In the genomic region with DNA sequence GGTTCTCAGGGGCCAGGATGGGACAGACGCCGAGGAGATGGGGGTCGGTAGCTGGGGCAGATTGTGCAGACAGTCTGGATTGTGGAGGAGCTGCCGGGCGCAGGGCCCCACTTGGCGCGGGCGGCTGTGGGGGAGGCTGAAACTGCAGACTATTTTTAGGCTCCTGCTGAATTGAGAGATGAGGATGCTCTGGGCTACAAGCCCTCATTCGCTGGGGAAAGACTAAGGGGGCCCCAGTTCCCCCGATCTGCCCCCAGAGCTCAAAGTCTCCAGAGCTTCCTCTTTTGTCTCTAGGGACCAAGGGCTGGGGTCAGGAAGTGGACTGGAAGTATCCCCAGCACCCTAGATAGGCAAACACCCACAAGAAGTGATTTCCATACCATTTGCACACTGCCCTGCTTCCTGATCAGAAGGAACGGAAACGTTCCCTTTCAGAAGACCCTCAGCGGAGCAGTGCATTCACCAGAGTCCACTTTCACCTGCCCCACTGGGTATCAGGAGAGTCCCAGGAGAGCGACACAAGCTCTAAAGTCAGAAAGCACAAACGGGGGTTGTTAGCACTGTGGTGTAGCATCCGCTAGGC, we compare ENCODE assay signal across 11 cellular contexts. TPM values are rescaled to one million over a fixed set of nuclear protein-coding genes. Genes with fewer than 3 reads are reported as not detected.
DNase-seq lines count a peak whose midpoint lies in the region; ATAC-seq lines count a peak whose summit lies in the region.
"Had no signal": no experiment of that assay in that cellular context is flagged by ENCODE, and none has a peak within 500 bp of the region (broad histone marks: within the 10 kb centered on the region; RNA-seq: fewer than 3 reads in every experiment).

No MANE protein-coding gene starts in this region.

- DNase-seq in CD4-positive, CD25-positive, alpha-beta regulatory T cell = no peak
- DNase-seq in adipocyte (ENCODE audit: low read depth) (no peak), NCI-H1092 treated with DMSO at 0.1 percent for 48 hours (lab: John Stamatoyannopoulos, UW) (no peak), epidermal melanocyte (ENCODE audit: insufficient read length, low spot score) (no peak), NCI-H2196 (lab: John Stamatoyannopoulos, UW; ENCODE audit: unreplicated experiment) (no peak)
- DNase-seq: body of pancreas, kidney glomerular epithelial cell, NCI-H345 had no signal

- H3K27me3 Mint-ChIP-seq in CD4-positive, CD25-positive, alpha-beta regulatory T cell = no peaks in the 10 kb centered on the region

- peaks cover 47% of the 10 kb centered on the region for H3K4me1 ChIP-seq in CD4-positive, CD25-positive, alpha-beta regulatory T cell (ENCODE audit: control insufficient read depth, insufficient read depth, low read length, poor library complexity, severe bottlenecking)
- H3K4me1 ChIP-seq in adipocyte (ENCODE audit: control insufficient read depth, insufficient read depth, low read length) = peaks cover 63% of the 10 kb centered on the region
- H3K4me1 ChIP-seq: body of pancreas had no signal

- no peaks in the 10 kb centered on the region for H3K36me3 ChIP-seq in CD4-positive, CD25-positive, alpha-beta regulatory T cell (ENCODE audit: control insufficient read depth, insufficient read depth, low read length)
- no peaks in the 10 kb centered on the region for H3K36me3 ChIP-seq in adipocyte (ENCODE audit: control insufficient read depth, insufficient read depth, low read length, severe bottlenecking)

- H3K9ac ChIP-seq in adipocyte (ENCODE audit: low read length) = peak overlapping the region; percentile 42

- peak overlapping the region; percentile 65 to 86 (median 81) for H3K27ac Mint-ChIP-seq in CD4-positive, CD25-positive, alpha-beta regulatory T cell

- H3K9me3 ChIP-seq in CD4-positive, CD25-positive, alpha-beta regulatory T cell (ENCODE audit: control insufficient read depth in 2 of 2, low read length in 2 of 2) = no peaks in the 10 kb centered on the region
- H3K9me3 ChIP-seq in adipocyte (ENCODE audit: control insufficient read depth, low read length) = no peaks in the 10 kb centered on the region
- H3K9me3 ChIP-seq: body of pancreas had no signal

- H3K4me1 Mint-ChIP-seq in CD4-positive, CD25-positive, alpha-beta regulatory T cell = peaks cover 5 to 50% (median 37%) of the 10 kb centered on the region in 4 donors

- no peak overlapping the region for H3K4me3 Mint-ChIP-seq in CD4-positive, CD25-positive, alpha-beta regulatory T cell

- H3K9me3 Mint-ChIP-seq in CD4-positive, CD25-positive, alpha-beta regulatory T cell = peaks cover 0 to 2% (median 0%) of the 10 kb centered on the region in 7 donors

- no peak for ATAC-seq in CD4-positive, CD25-positive, alpha-beta regulatory T cell (ENCODE audit: low read depth in 2 of 2)
- ATAC-seq in GM19043 (IDR thresholded peaks at IDR 0.05; ENCODE audit: low read depth, unreplicated experiment) (peak; percentile 41), HG03432 (IDR thresholded peaks at IDR 0.05; ENCODE audit: unreplicated experiment) (peak; percentile 36), GM18519 (IDR thresholded peaks at IDR 0.05; ENCODE audit: low FRiP score, unreplicated experiment) (no peak)
- ATAC-seq: body of pancreas had no signal

- no peak overlapping the region for H3K4me3 ChIP-seq in CD4-positive, CD25-positive, alpha-beta regulatory T cell (ENCODE audit: low read depth, low read length)
- H3K4me3 ChIP-seq in adipocyte (ENCODE audit: low read length) = no peak overlapping the region
- H3K4me3 ChIP-seq: body of pancreas had no signal

- H3K27ac ChIP-seq in CD4-positive, CD25-positive, alpha-beta regulatory T cell (ENCODE audit: insufficient read depth, low read length, poor library complexity, severe bottlenecking) = no peak overlapping the region
- H3K27ac ChIP-seq: body of pancreas had no signal

- no peaks in the 10 kb centered on the region for H3K27me3 ChIP-seq in CD4-positive, CD25-positive, alpha-beta regulatory T cell (ENCODE audit: control insufficient read depth, insufficient read depth, low read length)
- H3K27me3 ChIP-seq in adipocyte (replicated peaks; ENCODE audit: control insufficient read depth, insufficient read depth, low read length) = no peaks in the 10 kb centered on the region
- H3K27me3 ChIP-seq: body of pancreas had no signal

- no peaks in the 10 kb centered on the region for H3K36me3 Mint-ChIP-seq in CD4-positive, CD25-positive, alpha-beta regulatory T cell

RNA-seq across cellular contexts. Expression of a gene that starts 29.7 kb away (rescaled TPM):
- total RNA-seq in CD4-positive, CD25-positive, alpha-beta regulatory T cell = 5.0 TPM
- under 1 TPM in 3 of 4 donors, not detected in 1; 0.09 to 0.39 (median 0.11) TPM for polyA plus RNA-seq in CD4-positive, CD25-positive, alpha-beta regulatory T cell

RNA-seq across cellular contexts. Expression of a gene that starts 36.6 kb away (rescaled TPM):
- not detected for total RNA-seq in CD4-positive, CD25-positive, alpha-beta regulatory T cell
- polyA plus RNA-seq in CD4-positive, CD25-positive, alpha-beta regulatory T cell = not detected

RNA-seq across cellular contexts. Expression of a gene that starts 56.9 kb away (rescaled TPM):
- 30.9 TPM for total RNA-seq in CD4-positive, CD25-positive, alpha-beta regulatory T cell
- polyA plus RNA-seq in CD4-positive, CD25-positive, alpha-beta regulatory T cell = 100 to 1,000 TPM; 123 to 177 (median 144) TPM

Comparison
In these comparisons a context has a peak if more than half of its experiments do, and no peak if none do; other contexts are left out.
1. ATAC-seq: peak in GM19043 (single experiment) and HG03432 (single experiment); none in CD4-positive, CD25-positive, alpha-beta regulatory T cell (0 of 2) and GM18519 (single experiment).